2 cellular contexts compared by ENCODE assay signal in the genomic region with DNA sequence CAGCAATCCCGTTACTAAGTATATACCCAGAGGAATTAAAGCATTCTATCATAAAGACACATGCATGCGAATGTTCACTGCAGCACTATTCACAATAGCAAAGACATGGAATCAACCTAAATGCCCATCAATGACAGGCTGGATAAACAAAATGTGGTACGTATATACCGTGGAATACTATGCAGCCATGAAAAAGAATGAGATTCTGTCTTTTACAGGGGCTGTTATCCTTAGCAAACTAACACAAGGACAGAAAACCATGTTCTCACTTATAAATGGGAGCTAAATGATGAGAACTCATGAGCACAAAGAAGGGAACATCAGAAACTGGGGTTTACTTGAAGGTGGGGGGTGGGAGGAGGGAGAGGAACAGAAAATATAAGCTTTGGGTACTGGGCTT. TPM values are rescaled to one million over a fixed set of nuclear protein-coding genes. Genes with fewer than 3 reads are reported as not detected.
"Had no signal": no experiment of that assay in that cellular context is flagged by ENCODE, and none has a peak within 500 bp of the region (broad histone marks: within the 10 kb centered on the region; RNA-seq: fewer than 3 reads in every experiment).

No MANE protein-coding gene starts in this region.

RNA-seq across cellular contexts. Expression of gene CEBPA, which starts 10.5 kb away (rescaled TPM):
- total RNA-seq: M059J, RPMI7951 had no signal
